19 cellular contexts compared by ENCODE assay signal in the genomic region with DNA sequence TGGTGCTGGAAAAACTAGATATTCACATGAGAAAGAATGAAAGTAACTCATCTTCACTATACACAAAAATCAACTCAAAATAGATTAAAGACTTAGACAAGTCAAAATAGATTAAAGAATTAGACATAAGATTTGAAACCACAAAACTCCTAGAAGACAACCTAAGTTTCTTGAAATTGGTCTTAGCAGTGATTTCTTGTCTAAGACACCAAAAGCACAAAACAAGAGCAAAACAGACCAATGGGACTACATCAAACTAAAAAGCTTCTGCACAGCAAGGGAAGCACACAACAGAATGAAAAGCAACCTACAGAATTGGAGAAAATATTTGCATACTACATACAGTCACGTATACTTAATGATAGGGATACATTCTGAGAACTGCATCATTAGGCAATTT. TPM values are rescaled to one million over a fixed set of nuclear protein-coding genes. Genes with fewer than 3 reads are reported as not detected.
DNase-seq lines count a peak whose midpoint lies in the region; ATAC-seq and TF ChIP-seq lines count a peak whose summit lies in the region.
"Had no signal": no experiment of that assay in that cellular context is flagged by ENCODE, and none has a peak within 500 bp of the region (broad histone marks: within the 10 kb centered on the region; RNA-seq: fewer than 3 reads in every experiment).

No MANE protein-coding gene starts in this region.

- no peak for DNase-seq in activated naive CD4-positive, alpha-beta T cell treated with anti-CD3 and anti-CD28 coated beads, Interleukin-2, amount 10 ng/mL, durations not matched to agents 7 days and 5 days
- DNase-seq in T-cell = no peak
- DNase-seq in activated naive CD8-positive, alpha-beta T cell treated with anti-CD3 and anti-CD28 coated beads, Interleukin-2, amount 50 U/mL, for 24 hours = no peak
- no peak for DNase-seq in omental fat pad (ENCODE audit: low spot score)
- no peak for DNase-seq in stimulated activated CD4-positive, alpha-beta T cell treated with anti-CD3 and anti-CD28 coated beads, Interleukin-4, amount 100 ng/mL, for 24 hours
- DNase-seq in PC-9 = no peak
- DNase-seq: COR-L47, DND-41, GM23248, Kasumi-1, NCI-H1694, NCI-H2081, NCI-H2171, NCI-H345 had no signal

- peak overlapping the region; percentile 44 for H3K27ac Mint-ChIP-seq in activated naive CD4-positive, alpha-beta T cell treated with anti-CD3 and anti-CD28 coated beads, Interleukin-2, amount 50 U/mL, for 24 hours
- H3K27ac Mint-ChIP-seq in activated naive CD4-positive, alpha-beta T cell treated with anti-CD3 and anti-CD28 coated beads, Interleukin-2, amount 10 ng/mL, durations not matched to agents 7 days and 5 days = no peak overlapping the region
- peak overlapping the region; percentile 2 to 9 for H3K27ac Mint-ChIP-seq in T-cell
- peak overlapping the region; percentile 1 for H3K27ac Mint-ChIP-seq in activated naive CD8-positive, alpha-beta T cell treated with anti-CD3 and anti-CD28 coated beads, Interleukin-2, amount 50 U/mL, for 24 hours

- H4K20me1 ChIP-seq in PC-9 (ENCODE audit: insufficient read depth) = no peaks in the 10 kb centered on the region

- BruUV-seq in PC-9 (replicated peaks; lab: Mats Ljungman, UMichigan) = no TSS peak

- POLR2A ChIA-PET in T-cell (lab: Charles Lee) (no interaction called here), PC-9 (lab: Charles Lee; ENCODE audit: unreplicated experiment) (no interaction called here)

- H3K9me3 Mint-ChIP-seq in activated naive CD4-positive, alpha-beta T cell treated with anti-CD3 and anti-CD28 coated beads, Interleukin-2, amount 50 U/mL, for 24 hours = no peaks in the 10 kb centered on the region
- no peaks in the 10 kb centered on the region for H3K9me3 Mint-ChIP-seq in activated naive CD4-positive, alpha-beta T cell treated with anti-CD3 and anti-CD28 coated beads, Interleukin-2, amount 10 ng/mL, durations not matched to agents 7 days and 5 days
- H3K9me3 Mint-ChIP-seq in T-cell = no peaks in the 10 kb centered on the region
- H3K9me3 Mint-ChIP-seq in activated naive CD8-positive, alpha-beta T cell treated with anti-CD3 and anti-CD28 coated beads, Interleukin-2, amount 50 U/mL, for 24 hours = no peaks in the 10 kb centered on the region
- H3K9me3 Mint-ChIP-seq: CD4-positive, CD25-positive, alpha-beta regulatory T cell had no signal

- no peak overlapping the region for H3K4me3 ChIP-seq in PC-9
- H3K4me3 ChIP-seq: GM12878, GM23248, HAP-1 had no signal

- TF ChIP-seq CTCF in omental fat pad (IDR thresholded peaks at IDR 0.05) = no peak
- TF ChIP-seq CTCF in PC-9 (conservative IDR thresholded peaks at IDR 0.05) = no peak

- H3F3A ChIP-seq in PC-9 (ENCODE audit: insufficient read depth, low read depth) = no peaks in the 10 kb centered on the region

- no peak overlapping the region for H2AFZ ChIP-seq in PC-9
- H2AFZ ChIP-seq: GM23248 had no signal

- peaks cover 20% of the 10 kb centered on the region for H3K36me3 Mint-ChIP-seq in activated naive CD4-positive, alpha-beta T cell treated with anti-CD3 and anti-CD28 coated beads, Interleukin-2, amount 50 U/mL, for 24 hours
- H3K36me3 Mint-ChIP-seq in activated naive CD4-positive, alpha-beta T cell treated with anti-CD3 and anti-CD28 coated beads, Interleukin-2, amount 10 ng/mL, durations not matched to agents 7 days and 5 days = peaks cover 67% of the 10 kb centered on the region
- H3K36me3 Mint-ChIP-seq in T-cell = peaks cover 47% of the 10 kb centered on the region
- H3K36me3 Mint-ChIP-seq in activated naive CD8-positive, alpha-beta T cell treated with anti-CD3 and anti-CD28 coated beads, Interleukin-2, amount 50 U/mL, for 24 hours (ENCODE audit: low read depth) = peaks cover 39% of the 10 kb centered on the region

- CTCF ChIA-PET in activated naive CD4-positive, alpha-beta T cell treated with anti-CD3 and anti-CD28 coated beads, Interleukin-2, amount 10 ng/mL, durations not matched to agents 7 days and 5 days (lab: Charles Lee) = no interaction called here
- CTCF ChIA-PET in T-cell (lab: Charles Lee) (no interaction called here), PC-9 (lab: Charles Lee) (no interaction called here)

- intact Hi-C loops in PC-9 (cut with micrococcal nuclease; ENCODE audit: unreplicated experiment) = no loop called here

- no peaks in the 10 kb centered on the region for H3K79me2 ChIP-seq in PC-9 (ENCODE audit: low read depth)

- no peak overlapping the region for H3K4me3 Mint-ChIP-seq in activated naive CD4-positive, alpha-beta T cell treated with anti-CD3 and anti-CD28 coated beads, Interleukin-2, amount 50 U/mL, for 24 hours
- H3K4me3 Mint-ChIP-seq in activated naive CD4-positive, alpha-beta T cell treated with anti-CD3 and anti-CD28 coated beads, Interleukin-2, amount 10 ng/mL, durations not matched to agents 7 days and 5 days = no peak overlapping the region
- no peak overlapping the region for H3K4me3 Mint-ChIP-seq in T-cell
- H3K4me3 Mint-ChIP-seq in activated naive CD8-positive, alpha-beta T cell treated with anti-CD3 and anti-CD28 coated beads, Interleukin-2, amount 50 U/mL, for 24 hours = no peak overlapping the region

- ATAC-seq in T-cell (replicated peaks in 1 of 4) (no peak), omental fat pad (ENCODE audit: low FRiP score) (no peak)
- ATAC-seq in activated naive CD8-positive, alpha-beta T cell treated with anti-CD3 and anti-CD28 coated beads, Interleukin-2, amount 50 U/mL, for 24 hours = no peak
- ATAC-seq: GM12878 had no signal

- no peak overlapping the region for H3K27ac ChIP-seq in PC-9
- H3K27ac ChIP-seq: GM23248 had no signal

- H3K9me2 ChIP-seq in PC-9 (ENCODE audit: insufficient read depth) = no peaks in the 10 kb centered on the region

- no peaks in the 10 kb centered on the region for H3K27me3 ChIP-seq in PC-9 (ENCODE audit: insufficient read depth, low read depth)

- H3K4me1 Mint-ChIP-seq in activated naive CD4-positive, alpha-beta T cell treated with anti-CD3 and anti-CD28 coated beads, Interleukin-2, amount 50 U/mL, for 24 hours = peaks cover 21% of the 10 kb centered on the region
- H3K4me1 Mint-ChIP-seq in activated naive CD4-positive, alpha-beta T cell treated with anti-CD3 and anti-CD28 coated beads, Interleukin-2, amount 10 ng/mL, durations not matched to agents 7 days and 5 days = peaks cover 5% of the 10 kb centered on the region
- H3K4me1 Mint-ChIP-seq in T-cell = peaks cover 0 to 5% (median 0%) of the 10 kb centered on the region in 3 donors
- H3K4me1 Mint-ChIP-seq in activated naive CD8-positive, alpha-beta T cell treated with anti-CD3 and anti-CD28 coated beads, Interleukin-2, amount 50 U/mL, for 24 hours = peaks cover 15% of the 10 kb centered on the region

- H3K27me3 Mint-ChIP-seq in activated naive CD4-positive, alpha-beta T cell treated with anti-CD3 and anti-CD28 coated beads, Interleukin-2, amount 50 U/mL, for 24 hours = no peaks in the 10 kb centered on the region
- H3K27me3 Mint-ChIP-seq in activated naive CD4-positive, alpha-beta T cell treated with anti-CD3 and anti-CD28 coated beads, Interleukin-2, amount 10 ng/mL, durations not matched to agents 7 days and 5 days = no peaks in the 10 kb centered on the region
- no peaks in the 10 kb centered on the region for H3K27me3 Mint-ChIP-seq in T-cell
- no peaks in the 10 kb centered on the region for H3K27me3 Mint-ChIP-seq in activated naive CD8-positive, alpha-beta T cell treated with anti-CD3 and anti-CD28 coated beads, Interleukin-2, amount 50 U/mL, for 24 hours
- H3K27me3 Mint-ChIP-seq: CD4-positive, CD25-positive, alpha-beta regulatory T cell had no signal

- 0 out of 2 replicates have a peak, but pooled peaks cover 8% of the 10 kb centered on the region for H3K36me3 ChIP-seq in PC-9 (ENCODE audit: low read depth)

- no peaks in the 10 kb centered on the region for H3K9me3 ChIP-seq in PC-9 (ENCODE audit: insufficient read depth, low read depth)
- H3K9me3 ChIP-seq: HAP-1 had no signal

- H3K4me1 ChIP-seq in PC-9 (replicated peaks; ENCODE audit: insufficient read depth) = no peaks in the 10 kb centered on the region

- no peak overlapping the region for H3K4me2 ChIP-seq in PC-9

RNA-seq across cellular contexts. Expression of gene VPS39, which starts 6.5 kb away (rescaled TPM):
- total RNA-seq in T-cell (100 to 1,000 TPM in 3 of 5 donors, 10 to 100 TPM in 2; 98.5 to 113 (median 101) TPM), omental fat pad (100 to 1,000 TPM in 1 of 4 donors, 10 to 100 TPM in 3; 61.0 to 134 (median 73.8) TPM), PC-9 (2021) (57.6 and 64.7 TPM in 2 replicates)

RNA-seq across cellular contexts. Expression of gene PLA2G4F, which starts 58.2 kb away (rescaled TPM):
- total RNA-seq in T-cell = under 1 TPM in 3 of 5 donors, not detected in 2; 0.10 to 0.23 (median 0.16) TPM
- not detected for total RNA-seq in omental fat pad
- 1.2 and 1.9 TPM in 2 replicates for total RNA-seq in PC-9 (2021)
- total RNA-seq: CD4-positive, CD25-positive, alpha-beta regulatory T cell; GM12878; GM23248; OCI-LY7 had no signal

RNA-seq across cellular contexts. Expression of gene GANC, which starts 58.4 kb away (rescaled TPM):
- total RNA-seq in T-cell (10 to 100 TPM; 32.7 to 51.2 (median 45.7) TPM), omental fat pad (10 to 100 TPM; 13.6 to 53.0 (median 20.2) TPM), PC-9 (2021) (13.9 and 16.3 TPM in 2 replicates)

RNA-seq across cellular contexts. Expression of gene TMEM87A, which starts 58.6 kb away (rescaled TPM):
- total RNA-seq in T-cell (10 to 100 TPM; 44.0 to 55.4 (median 45.4) TPM), omental fat pad (10 to 100 TPM; 43.3 to 75.7 (median 46.9) TPM), PC-9 (2021) (43.9 and 45.1 TPM in 2 replicates)
